Comparison of ENCODE assay signal across 8 cellular contexts in the genomic region with DNA sequence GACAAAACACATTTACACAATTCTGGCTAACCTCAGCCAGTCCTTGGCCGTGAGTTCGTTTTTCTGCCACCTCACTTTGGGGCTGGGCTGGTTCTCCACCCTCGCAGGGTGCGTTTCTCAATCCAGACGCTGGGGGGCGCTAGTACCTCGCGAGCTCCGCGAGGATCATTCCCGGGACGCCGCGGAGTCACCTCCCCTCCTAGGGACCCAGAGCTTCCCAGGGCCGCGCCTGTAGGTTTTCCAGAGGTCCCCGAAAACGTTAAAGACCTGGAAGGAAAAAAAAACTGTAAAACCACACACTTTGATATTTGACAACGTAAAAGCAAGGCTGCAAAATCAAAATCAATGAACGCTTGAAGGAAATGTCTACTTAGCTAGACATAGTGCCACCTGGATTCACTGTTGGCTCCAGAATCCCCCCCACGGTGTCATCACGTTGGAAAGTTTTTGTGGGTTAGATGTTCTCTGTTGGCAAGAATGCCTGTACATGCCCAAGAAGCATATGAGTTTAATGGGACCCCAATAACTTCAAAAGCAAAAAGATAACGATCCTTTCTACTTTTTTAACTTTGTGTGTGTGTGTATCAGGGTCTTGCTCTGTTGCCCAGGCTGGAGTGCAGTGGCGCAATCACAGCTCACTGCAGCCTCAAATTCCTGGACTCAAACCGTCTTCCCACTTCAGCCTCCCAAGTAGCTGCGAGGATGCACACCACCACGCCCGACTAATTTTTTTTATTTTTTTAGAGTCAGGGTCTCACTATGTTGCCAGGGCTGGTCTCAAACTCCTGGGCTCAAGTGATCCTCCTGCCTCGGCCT. TPM values are rescaled to one million over a fixed set of nuclear protein-coding genes. Genes with fewer than 3 reads are reported as not detected.
DNase-seq lines count a peak whose midpoint lies in the region; ATAC-seq, FAIRE-seq and TF ChIP-seq lines count a peak whose summit lies in the region.

No MANE protein-coding gene starts in this region.

- no peak for FAIRE-seq in bronchial epithelial cell (lab: Jason Lieb, UNC)
- FAIRE-seq in kidney (lab: Jason Lieb, UNC) = no peak

- DNase-seq in NCI-H1417 (lab: John Stamatoyannopoulos, UW) (peak; percentile 28 to 62 (median 44)), NCI-H1417 treated with DMSO at 0.1 percent for 48 hours (lab: John Stamatoyannopoulos, UW) (no peak), NCI-H2029 (lab: John Stamatoyannopoulos, UW) (peak; percentile 54), bronchial epithelial cell (ENCODE audit: low read depth) (peak; percentile 43), kidney (peak; percentile 89)
- peak; percentile 37 to 77 (median 62) for DNase-seq in activated CD4-positive, CD25-positive, alpha-beta regulatory T cell (lab: John Stamatoyannopoulos, UW)
- DNase-seq in stimulated activated CD4-positive, alpha-beta T cell treated with anti-CD3 and anti-CD28 coated beads, Interleukin-15, amount 100 ng/mL, for 48 hours (ENCODE audit: low read depth in 2 of 2) = peak; percentile 53 to 75

- H3K4me3 ChIP-seq in bronchial epithelial cell (ENCODE audit: low read depth, low read length) (no peak overlapping the region), kidney (ENCODE audit: low read length in 2 of 2) (no peak overlapping the region)

- no peaks in the 10 kb centered on the region for H3K27me3 ChIP-seq in bronchial epithelial cell (ENCODE audit: control insufficient read depth, insufficient read depth, low read length)

- no peak overlapping the region for H3K9ac ChIP-seq in kidney (ENCODE audit: low read length in 2 of 2)

- H3K36me3 ChIP-seq in bronchial epithelial cell (ENCODE audit: control insufficient read depth, insufficient read depth, low read length) = no peaks in the 10 kb centered on the region
- H3K36me3 ChIP-seq in kidney (ENCODE audit: control insufficient read depth in 1 of 2, insufficient read depth in 2 of 2, low read length in 2 of 2) = no peaks in the 10 kb centered on the region

- intact Hi-C loops in kidney (cut with DNase I) = loop anchor here (5.0 kb wide), 1 partner anchor 141 kb away; no protein-coding TSS in a partner anchor

- peak; percentile 93 for TF ChIP-seq CTCF in bronchial epithelial cell (IDR thresholded peaks at IDR 0.05; ENCODE audit: insufficient read depth, low read length, severe bottlenecking)
- peak; percentile 89 for TF ChIP-seq CTCF in kidney (IDR thresholded peaks at IDR 0.05; ENCODE audit: borderline replicate concordance, extremely low read depth, insufficient read depth)

- no peak overlapping the region for H3K27ac ChIP-seq in kidney (ENCODE audit: low read depth in 2 of 2, low read length in 2 of 2)

- no peaks in the 10 kb centered on the region for H3K9me3 ChIP-seq in kidney (ENCODE audit: control insufficient read depth in 1 of 2, low read length in 2 of 2)

- peaks cover 0 to 4% of the 10 kb centered on the region in 2 donors for H3K4me1 ChIP-seq in kidney (ENCODE audit: control insufficient read depth in 1 of 2, insufficient read depth in 1 of 2, low read depth in 1 of 2, low read length in 2 of 2)

- no peak for ATAC-seq in GM21528 (IDR thresholded peaks at IDR 0.05; ENCODE audit: low FRiP score, unreplicated experiment)

RNA-seq across cellular contexts. Expression of a gene that starts 34.5 kb away (rescaled TPM):
- 235 and 395 TPM in 2 replicates for total RNA-seq in bronchial epithelial cell
- 273 TPM for total RNA-seq in kidney
- polyA plus RNA-seq in kidney (ENCODE audit: insufficient read depth, low read depth, low replicate concordance) = 132 TPM
